Comparison of ENCODE assay signal across 8 cellular contexts in genomic region chr15:31439328-31439727, GRCh38.
DNase-seq lines count a peak whose midpoint lies in the region; ATAC-seq, FAIRE-seq and TF ChIP-seq lines count a peak whose summit lies in the region.

No MANE protein-coding gene starts in this region.

- TF ChIP-seq EP300 in A549 (IDR thresholded peaks at IDR 0.05), result no peak

- ATAC-seq in A549, result peak; percentile 49 to 78; a peak in 5 of 6 replicates
- ATAC-seq in GM18868 (IDR thresholded peaks at IDR 0.05; ENCODE audit: unreplicated experiment), result no peak
- ATAC-seq in HG03439 (IDR thresholded peaks at IDR 0.05; ENCODE audit: unreplicated experiment), result no peak
- no peak for ATAC-seq in HG02678 (IDR thresholded peaks at IDR 0.05; ENCODE audit: unreplicated experiment)

- FAIRE-seq in A549 (lab: Jason Lieb, UNC), result no peak
- peak; percentile 85 for FAIRE-seq in GM12891 (lab: Jason Lieb, UNC)

- TF ChIP-seq CTCF in A549 (IDR thresholded peaks at IDR 0.05), result peak; percentile 58

- H3K4me1 Mint-ChIP-seq in T-helper 2 cell treated with Interferon-gamma antibody and Interleukin-4, amounts not matched to agents 5 μg/mL and 100 μg/mL, for 36 hours (ENCODE audit: low read depth), result peaks cover 72% of the 10 kb centered on the region
- peaks cover 76 to 95% of the 10 kb centered on the region in 2 donors for H3K4me1 Mint-ChIP-seq in immature natural killer cell

- peak; percentile 81 to 88 for TF ChIP-seq RAD21 in A549 (conservative IDR thresholded peaks at IDR 0.05 in 1 of 2, IDR thresholded peaks at IDR 0.05 in 1 of 2)

- no peak overlapping the region for H3K4me3 ChIP-seq in A549

- H3K4me3 Mint-ChIP-seq in T-helper 2 cell treated with Interferon-gamma antibody and Interleukin-4, amounts not matched to agents 5 μg/mL and 100 μg/mL, for 36 hours, result peak overlapping the region; percentile 18
- H3K4me3 Mint-ChIP-seq in immature natural killer cell, result peak overlapping the region; percentile 40 to 86 (median 50)

- H3K36me3 Mint-ChIP-seq in T-helper 2 cell treated with Interferon-gamma antibody and Interleukin-4, amounts not matched to agents 5 μg/mL and 100 μg/mL, for 36 hours (ENCODE audit: low read depth), result no peaks in the 10 kb centered on the region
- H3K36me3 Mint-ChIP-seq in immature natural killer cell, result no peaks in the 10 kb centered on the region

- CTCF ChIA-PET in A549 (lab: Yijun Ruan, JAX), result interaction anchor here (0.7 to 12.2 kb wide), 25 partner anchors 12 to 239 kb away, joined by 3 to 254 read pairs (median 4); no protein-coding TSS in a partner anchor

- POLR2A ChIA-PET in A549 (lab: Yijun Ruan, JAX), result interaction anchor here (2.6 kb wide), 1 partner anchor 49 kb away, joined by 7 read pairs; no protein-coding TSS in a partner anchor

- no peaks in the 10 kb centered on the region for H3K9me3 Mint-ChIP-seq in T-helper 2 cell treated with Interferon-gamma antibody and Interleukin-4, amounts not matched to agents 5 μg/mL and 100 μg/mL, for 36 hours
- H3K9me3 Mint-ChIP-seq in immature natural killer cell, result no peaks in the 10 kb centered on the region

- H3K9me3 ChIP-seq in A549, result no peaks in the 10 kb centered on the region

- no peak overlapping the region for H3K4me2 ChIP-seq in A549

- no peak overlapping the region for H3K27ac ChIP-seq in A549

- H3K27me3 Mint-ChIP-seq in T-helper 2 cell treated with Interferon-gamma antibody and Interleukin-4, amounts not matched to agents 5 μg/mL and 100 μg/mL, for 36 hours (ENCODE audit: low read depth), result no peaks in the 10 kb centered on the region
- H3K27me3 Mint-ChIP-seq in immature natural killer cell (ENCODE audit: low read depth in 3 of 3), result peaks cover 1 to 16% (median 5%) of the 10 kb centered on the region in 3 donors

- peaks cover 46% of the 10 kb centered on the region for H3K4me1 ChIP-seq in A549

- TF ChIP-seq POLR2A in A549 (IDR thresholded peaks at IDR 0.05; ENCODE audit: low read length) (no peak; the same call in 1 of the 2 replicates), GM12891 (IDR thresholded peaks at IDR 0.05; ENCODE audit: low read depth, low read length) (no peak)

- 75% methylated on average over 10 of the region's 10 CpGs for WGBS in A549 (ENCODE audit: missing lambda C conversion rate)

- peak overlapping the region; percentile 71 for H3K27ac Mint-ChIP-seq in T-helper 2 cell treated with Interferon-gamma antibody and Interleukin-4, amounts not matched to agents 5 μg/mL and 100 μg/mL, for 36 hours
- peak overlapping the region; percentile 97 to 100 (median 99) for H3K27ac Mint-ChIP-seq in immature natural killer cell

- DNase-seq in A549 (ENCODE audit: low read depth in 1 of 2, low spot score in 1 of 2), result peak; percentile 75 to 80
- DNase-seq in GM12891 (ENCODE audit: insufficient read length, low spot score), result no peak
- DNase-seq in T-helper 2 cell treated with Interferon-gamma antibody and Interleukin-4, amounts not matched to agents 5 μg/mL and 100 μg/mL, for 36 hours (ENCODE audit: low spot score), result peak; percentile 43
- DNase-seq in immature natural killer cell, result no peak
- DNase-seq in amniotic stem cell (lab: John Stamatoyannopoulos, UW), result no peak

TF ChIP-seq in A549, 52 proteins besides CTCF, POLR2A, EP300 and RAD21:
- TF ChIP-seq SMC3 (IDR thresholded peaks at IDR 0.05) (peak; percentile 78), USF2 (IDR thresholded peaks at IDR 0.05) (no peak)

TF ChIP-seq in GM12891, 5 proteins besides CTCF, POLR2A, EP300 and RAD21:
- no peak for TF ChIP-seq SPI1 (IDR thresholded peaks at IDR 0.05; ENCODE audit: low read depth, low read length)
- no peak for TF ChIP-seq TAF1 (IDR thresholded peaks at IDR 0.05; ENCODE audit: low read depth, low read length)
- TF ChIP-seq PAX5 (IDR thresholded peaks at IDR 0.05; ENCODE audit: insufficient read depth, low read length, severe bottlenecking), result no peak
- no peak for TF ChIP-seq POLR2AphosphoS5 (IDR thresholded peaks at IDR 0.05; ENCODE audit: low read depth, low read length)
- no peak for TF ChIP-seq POU2F2 (IDR thresholded peaks at IDR 0.05; ENCODE audit: low read depth, low read length)

Comparison
In these comparisons a context has a peak if more than half of its experiments do, and no peak if none do; other contexts are left out.
1. ATAC-seq: peak in A549 (2 of 2); none in GM18868 (single experiment), HG03439 (single experiment) and HG02678 (single experiment).
2. DNase-seq: peak in A549 (2 of 2) and T-helper 2 cell treated with Interferon-gamma antibody and Interleukin-4, amounts not matched to agents 5 μg/mL and 100 μg/mL, for 36 hours (single experiment); none in GM12891 (single experiment), immature natural killer cell (0 of 3) and amniotic stem cell (single experiment).